ENCODE assay signal across 8 cellular contexts in genomic region chr1:234925440-234926251, GRCh38.
DNase-seq lines count a peak whose midpoint lies in the region; ATAC-seq and TF ChIP-seq lines count a peak whose summit lies in the region.

No MANE protein-coding gene starts in this region.

- H3K9me3 ChIP-seq in BLaER1 = peaks cover 4% of the 10 kb centered on the region
- H3K9me3 ChIP-seq in HUES48 (ENCODE audit: control insufficient read depth, insufficient read depth, low read length) = no peaks in the 10 kb centered on the region
- H3K9me3 ChIP-seq in right atrium auricular region = no peaks in the 10 kb centered on the region

- H3K27me3 Mint-ChIP-seq in activated naive CD8-positive, alpha-beta T cell treated with anti-CD3 and anti-CD28 coated beads, Interleukin-2, amount 50 U/mL, for 24 hours = no peaks in the 10 kb centered on the region

- TF ChIP-seq CTCF in right atrium auricular region (IDR thresholded peaks at IDR 0.05) = no peak

- peak overlapping the region; percentile 62 for H3K4me3 Mint-ChIP-seq in activated naive CD8-positive, alpha-beta T cell treated with anti-CD3 and anti-CD28 coated beads, Interleukin-2, amount 50 U/mL, for 24 hours

- H3K27ac ChIP-seq in BLaER1 (peak overlapping the region; percentile 85), HUES48 (ENCODE audit: low read depth, low read length) (peak overlapping the region; percentile 89), right atrium auricular region (peak overlapping the region; percentile 64 to 76)

- no peak overlapping the region for H3K4me3 ChIP-seq in BLaER1
- H3K4me3 ChIP-seq in HUES48 (ENCODE audit: low read depth, low read length) = no peak overlapping the region
- H3K4me3 ChIP-seq in right atrium auricular region = no peak overlapping the region

- H3K27me3 ChIP-seq in BLaER1 (no peaks in the 10 kb centered on the region), HUES48 (ENCODE audit: control insufficient read depth, insufficient read depth, low read length) (no peaks in the 10 kb centered on the region; the same call in 1 of the 2 replicates), right atrium auricular region (no peaks in the 10 kb centered on the region)

- peak overlapping the region; percentile 85 for H3K4me2 ChIP-seq in BLaER1

- H3K36me3 Mint-ChIP-seq in activated naive CD8-positive, alpha-beta T cell treated with anti-CD3 and anti-CD28 coated beads, Interleukin-2, amount 50 U/mL, for 24 hours (ENCODE audit: low read depth) = no peaks in the 10 kb centered on the region

- no peak for DNase-seq in activated naive CD8-positive, alpha-beta T cell treated with anti-CD3 and anti-CD28 coated beads, Interleukin-2, amount 50 U/mL, for 24 hours
- DNase-seq in right atrium auricular region (ENCODE audit: low spot score) (no peak), renal cortical epithelial cell (ENCODE audit: low read depth) (peak; percentile 100), NCI-H2081 (lab: John Stamatoyannopoulos, UW) (no peak), DMS 273 (lab: John Stamatoyannopoulos, UW; ENCODE audit: unreplicated experiment) (no peak)

- H3K4me1 ChIP-seq in BLaER1 = peaks cover 56% of the 10 kb centered on the region
- H3K4me1 ChIP-seq in HUES48 (ENCODE audit: control insufficient read depth, insufficient read depth, low read length) = peaks cover 18% of the 10 kb centered on the region
- peaks cover 0 to 45% of the 10 kb centered on the region in 2 donors for H3K4me1 ChIP-seq in right atrium auricular region

- H3K27ac Mint-ChIP-seq in activated naive CD8-positive, alpha-beta T cell treated with anti-CD3 and anti-CD28 coated beads, Interleukin-2, amount 50 U/mL, for 24 hours = peak overlapping the region; percentile 91

- H4K20me1 ChIP-seq in BLaER1 = no peaks in the 10 kb centered on the region

- ATAC-seq in activated naive CD8-positive, alpha-beta T cell treated with anti-CD3 and anti-CD28 coated beads, Interleukin-2, amount 50 U/mL, for 24 hours = no peak
- ATAC-seq in HG02588 (IDR thresholded peaks at IDR 0.05; ENCODE audit: unreplicated experiment) = no peak

- no peaks in the 10 kb centered on the region for H3K36me3 ChIP-seq in BLaER1
- no peaks in the 10 kb centered on the region for H3K36me3 ChIP-seq in HUES48 (ENCODE audit: control insufficient read depth, insufficient read depth, low read length)
- H3K36me3 ChIP-seq in right atrium auricular region = no peaks in the 10 kb centered on the region

- 0 out of 2 replicates have a peak overlapping the region, but pooled peaks have one; percentile 70 for H3K9ac ChIP-seq in BLaER1
- peak overlapping the region; percentile 25; the same call in 1 of the 2 replicates for H3K9ac ChIP-seq in HUES48 (ENCODE audit: low read depth, low read length)

- peaks cover 57% of the 10 kb centered on the region for H3K4me1 Mint-ChIP-seq in activated naive CD8-positive, alpha-beta T cell treated with anti-CD3 and anti-CD28 coated beads, Interleukin-2, amount 50 U/mL, for 24 hours

- no peaks in the 10 kb centered on the region for H3K9me3 Mint-ChIP-seq in activated naive CD8-positive, alpha-beta T cell treated with anti-CD3 and anti-CD28 coated beads, Interleukin-2, amount 50 U/mL, for 24 hours
